In genomic region chr7:130207642-130208041, GRCh38 we compare ENCODE assay signal across 1 cellular context.
TF ChIP-seq lines count a peak whose summit lies in the region.

Gene SSMEM1, plus strand, starts transcription at chr7:130207860. Its CDS starts 51 bp downstream, at chr7:130207911.

TF ChIP-seq in K562, 482 proteins besides CTCF, POLR2A, EP300 and RAD21 (continued from another document and continues in another):
- TF ChIP-seq ZNF609 (CRISPR knock-in tag; IDR thresholded peaks at IDR 0.05; ENCODE audit: borderline replicate concordance) (no peak), ZNF586 (CRISPR knock-in tag; conservative IDR thresholded peaks at IDR 0.05) (no peak), GATA2 (CRISPR knock-in tag; IDR thresholded peaks at IDR 0.05) (no peak), ZNF134 (CRISPR knock-in tag; conservative IDR thresholded peaks at IDR 0.05) (no peak), CBX8 (IDR thresholded peaks at IDR 0.05; ENCODE audit: borderline replicate concordance, extremely low read depth, low read depth, low read length, poor library complexity, severe bottlenecking) (no peak), TSHZ1 (CRISPR knock-in tag; IDR thresholded peaks at IDR 0.05) (no peak), SUPT5H (IDR thresholded peaks at IDR 0.05) (no peak), ZNF232 (CRISPR knock-in tag; IDR thresholded peaks at IDR 0.05) (no peak), STAT6 (CRISPR knock-in tag; IDR thresholded peaks at IDR 0.05) (no peak), PPARD (CRISPR knock-in tag; IDR thresholded peaks at IDR 0.05) (no peak), HIVEP1 (CRISPR knock-in tag; IDR thresholded peaks at IDR 0.05) (no peak), BRF1 (IDR thresholded peaks at IDR 0.05; ENCODE audit: borderline replicate concordance, extremely low read depth, insufficient read length) (no peak), AFF1 (IDR thresholded peaks at IDR 0.05; ENCODE audit: low read depth in 1 of 2, partially characterized antibody in 2 of 2) (no peak), E2F3 (CRISPR knock-in tag; IDR thresholded peaks at IDR 0.05) (no peak), TCF3 (CRISPR knock-in tag; IDR thresholded peaks at IDR 0.05) (peak; percentile 18; the same call in 1 of the 2 replicates), CHD2 (IDR thresholded peaks at IDR 0.05; ENCODE audit: low read depth, low read length) (no peak), ZNF511 (CRISPR knock-in tag; IDR thresholded peaks at IDR 0.05) (no peak), PTRF (tag; IDR thresholded peaks at IDR 0.05) (no peak), CCAR2 (IDR thresholded peaks at IDR 0.05; ENCODE audit: low read depth, low read length) (no peak), FOSL1 (tag; conservative IDR thresholded peaks at IDR 0.05) (peak; percentile 87), ZNF561 (CRISPR knock-in tag; conservative IDR thresholded peaks at IDR 0.05) (no peak), CREB1 (IDR thresholded peaks at IDR 0.05) (peak; percentile 28; the same call in 1 of the 2 replicates), CREB1 (CRISPR knock-in tag; IDR thresholded peaks at IDR 0.05) (no peak; the same call in 1 of the 2 replicates), ZNF696 (CRISPR knock-in tag; conservative IDR thresholded peaks at IDR 0.05) (no peak), GATAD2A (IDR thresholded peaks at IDR 0.05) (no peak), HSF4 (CRISPR knock-in tag; IDR thresholded peaks at IDR 0.05; ENCODE audit: borderline replicate concordance) (no peak), RB1 (IDR thresholded peaks at IDR 0.05; ENCODE audit: low read depth) (no peak), FOXK2 (conservative IDR thresholded peaks at IDR 0.05 in 1 of 2, IDR thresholded peaks at IDR 0.05 in 1 of 2; ENCODE audit: low read depth in 2 of 2) (peak in 1 of 2 experiments; percentile 38; a peak in 1 of 4 replicates), KAT2B (IDR thresholded peaks at IDR 0.05; ENCODE audit: low read depth, low read length) (no peak), ZNF79 (CRISPR knock-in tag; IDR thresholded peaks at IDR 0.05; ENCODE audit: low read depth) (no peak), JUN (IDR thresholded peaks at IDR 0.05; ENCODE audit: borderline replicate concordance, low read depth, low read length) (peak; percentile 55; the same call in 1 of the 2 replicates), JUN (CRISPR knock-in tag; IDR thresholded peaks at IDR 0.05; ENCODE audit: borderline replicate concordance) (no peak), XRCC5 (IDR thresholded peaks at IDR 0.05; ENCODE audit: low read depth, low read length) (no peak), PHB (CRISPR knock-in tag; IDR thresholded peaks at IDR 0.05) (no peak), SMAD3 (CRISPR knock-in tag; conservative IDR thresholded peaks at IDR 0.05) (no peak), PURB (CRISPR knock-in tag; IDR thresholded peaks at IDR 0.05; ENCODE audit: low read depth) (no peak), EP400 (IDR thresholded peaks at IDR 0.05) (peak; percentile 47; the same call in 1 of the 2 replicates), ZNF239 (CRISPR knock-in tag; IDR thresholded peaks at IDR 0.05) (no peak), NFIX (CRISPR knock-in tag; IDR thresholded peaks at IDR 0.05; ENCODE audit: low read depth) (no peak), ZNF740 (CRISPR knock-in tag; IDR thresholded peaks at IDR 0.05) (no peak), ZNF740 (tag; IDR thresholded peaks at IDR 0.05) (no peak)
- TF ChIP-seq, protein P1, sequence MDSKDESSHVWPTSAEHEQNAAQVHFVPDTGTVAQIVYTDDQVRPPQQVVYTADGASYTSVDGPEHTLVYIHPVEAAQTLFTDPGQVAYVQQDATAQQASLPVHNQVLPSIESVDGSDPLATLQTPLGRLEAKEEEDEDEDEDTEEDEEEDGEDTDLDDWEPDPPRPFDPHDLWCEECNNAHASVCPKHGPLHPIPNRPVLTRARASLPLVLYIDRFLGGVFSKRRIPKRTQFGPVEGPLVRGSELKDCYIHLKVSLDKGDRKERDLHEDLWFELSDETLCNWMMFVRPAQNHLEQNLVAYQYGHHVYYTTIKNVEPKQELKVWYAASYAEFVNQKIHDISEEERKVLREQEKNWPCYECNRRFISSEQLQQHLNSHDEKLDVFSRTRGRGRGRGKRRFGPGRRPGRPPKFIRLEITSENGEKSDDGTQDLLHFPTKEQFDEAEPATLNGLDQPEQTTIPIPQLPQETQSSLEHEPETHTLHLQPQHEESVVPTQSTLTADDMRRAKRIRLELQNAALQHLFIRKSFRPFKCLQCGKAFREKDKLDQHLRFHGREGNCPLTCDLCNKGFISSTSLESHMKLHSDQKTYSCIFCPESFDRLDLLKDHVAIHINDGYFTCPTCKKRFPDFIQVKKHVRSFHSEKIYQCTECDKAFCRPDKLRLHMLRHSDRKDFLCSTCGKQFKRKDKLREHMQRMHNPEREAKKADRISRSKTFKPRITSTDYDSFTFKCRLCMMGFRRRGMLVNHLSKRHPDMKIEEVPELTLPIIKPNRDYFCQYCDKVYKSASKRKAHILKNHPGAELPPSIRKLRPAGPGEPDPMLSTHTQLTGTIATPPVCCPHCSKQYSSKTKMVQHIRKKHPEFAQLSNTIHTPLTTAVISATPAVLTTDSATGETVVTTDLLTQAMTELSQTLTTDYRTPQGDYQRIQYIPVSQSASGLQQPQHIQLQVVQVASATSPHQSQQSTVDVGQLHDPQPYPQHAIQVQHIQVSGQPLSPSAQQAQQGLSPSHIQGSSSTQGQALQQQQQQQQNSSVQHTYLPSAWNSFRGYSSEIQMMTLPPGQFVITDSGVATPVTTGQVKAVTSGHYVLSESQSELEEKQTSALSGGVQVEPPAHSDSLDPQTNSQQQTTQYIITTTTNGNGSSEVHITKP (IDR thresholded peaks at IDR 0.05; ENCODE audit: partially characterized antibody), result peak; percentile 72
- TF ChIP-seq, protein P2, sequence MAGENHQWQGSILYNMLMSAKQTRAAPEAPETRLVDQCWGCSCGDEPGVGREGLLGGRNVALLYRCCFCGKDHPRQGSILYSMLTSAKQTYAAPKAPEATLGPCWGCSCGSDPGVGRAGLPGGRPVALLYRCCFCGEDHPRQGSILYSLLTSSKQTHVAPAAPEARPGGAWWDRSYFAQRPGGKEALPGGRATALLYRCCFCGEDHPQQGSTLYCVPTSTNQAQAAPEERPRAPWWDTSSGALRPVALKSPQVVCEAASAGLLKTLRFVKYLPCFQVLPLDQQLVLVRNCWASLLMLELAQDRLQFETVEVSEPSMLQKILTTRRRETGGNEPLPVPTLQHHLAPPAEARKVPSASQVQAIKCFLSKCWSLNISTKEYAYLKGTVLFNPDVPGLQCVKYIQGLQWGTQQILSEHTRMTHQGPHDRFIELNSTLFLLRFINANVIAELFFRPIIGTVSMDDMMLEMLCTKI (IDR thresholded peaks at IDR 0.05; ENCODE audit: partially characterized antibody), result no peak
